12 cellular contexts compared by ENCODE assay signal in the genomic region with DNA sequence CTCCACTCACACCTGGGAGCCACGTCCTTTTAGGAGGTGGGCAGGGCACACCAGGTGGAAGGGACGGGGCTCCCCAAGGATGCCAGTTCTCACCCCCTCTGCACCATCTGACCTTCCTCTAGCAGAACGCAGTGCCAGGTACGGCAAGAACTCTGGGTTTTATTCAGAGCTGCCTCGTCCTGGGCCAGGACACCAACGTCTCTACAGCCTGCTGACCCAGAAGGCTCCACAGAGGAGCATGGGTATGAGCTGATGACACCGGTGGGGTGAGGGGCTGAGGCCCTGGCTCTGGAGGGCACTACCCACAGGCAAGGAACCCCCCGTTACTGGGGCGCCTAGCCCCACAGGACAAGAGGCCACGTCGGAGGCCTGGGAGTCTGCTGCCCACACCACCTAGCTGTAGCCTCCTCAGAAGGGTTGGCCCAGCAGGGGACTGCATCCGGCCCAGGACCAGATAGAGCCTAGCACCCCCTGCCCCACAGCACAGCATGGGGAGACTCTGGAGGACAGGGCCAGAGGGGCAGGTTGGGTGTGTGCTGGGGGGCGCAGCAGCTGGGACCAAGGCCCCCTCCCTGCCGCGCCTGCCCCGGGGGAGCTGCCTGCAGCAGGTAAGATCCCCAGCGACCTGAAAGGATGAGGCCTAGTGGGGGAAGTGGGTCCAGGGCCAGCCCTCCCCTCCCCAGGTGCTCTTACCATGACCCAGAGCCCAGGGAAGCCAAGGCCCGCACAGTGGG. TPM values are rescaled to one million over a fixed set of nuclear protein-coding genes. Genes with fewer than 3 reads are reported as not detected.
DNase-seq lines count a peak whose midpoint lies in the region; ATAC-seq and TF ChIP-seq lines count a peak whose summit lies in the region.
"Had no signal": no experiment of that assay in that cellular context is flagged by ENCODE, and none has a peak within 500 bp of the region (broad histone marks: within the 10 kb centered on the region; RNA-seq: fewer than 3 reads in every experiment).

No MANE protein-coding gene starts in this region.

- peaks cover 12% of the 10 kb centered on the region; the same call in 1 of the 2 replicates for H3K36me3 ChIP-seq in ACC112 (ENCODE audit: insufficient read depth, low read length)
- H3K36me3 ChIP-seq in WERI-Rb-1 = peaks cover 50% of the 10 kb centered on the region
- H3K36me3 ChIP-seq in left ventricle myocardium inferior = peaks cover 63% of the 10 kb centered on the region
- H3K36me3 ChIP-seq in rectal smooth muscle tissue (ENCODE audit: control insufficient read depth, insufficient read depth, low read length) = peaks cover 18% of the 10 kb centered on the region
- H3K36me3 ChIP-seq in MG63 = peaks cover 22% of the 10 kb centered on the region

- no peak overlapping the region for H2AFZ ChIP-seq in ACC112 (ENCODE audit: low read length, unreplicated experiment)

- H3K4me3 ChIP-seq in ACC112 (ENCODE audit: low read depth, low read length) (no peak overlapping the region), WERI-Rb-1 (ENCODE audit: low read depth, low read length) (no peak overlapping the region), left ventricle myocardium inferior (peak overlapping the region; percentile 47), rectal smooth muscle tissue (ENCODE audit: low read length) (no peak overlapping the region), MG63 (no peak overlapping the region)

- H3K9ac ChIP-seq in rectal smooth muscle tissue (ENCODE audit: low read length) = no peak overlapping the region

- H3K27me3 ChIP-seq in ACC112 (ENCODE audit: insufficient read depth, low read length) = no peaks in the 10 kb centered on the region
- no peaks in the 10 kb centered on the region for H3K27me3 ChIP-seq in WERI-Rb-1 (ENCODE audit: insufficient read depth, low read depth, severe bottlenecking)
- H3K27me3 ChIP-seq in left ventricle myocardium inferior (ENCODE audit: low read depth) = no peaks in the 10 kb centered on the region
- no peaks in the 10 kb centered on the region for H3K27me3 ChIP-seq in rectal smooth muscle tissue (ENCODE audit: control insufficient read depth, insufficient read depth, low read length)
- no peaks in the 10 kb centered on the region for H3K27me3 ChIP-seq in MG63

- H3K9me3 ChIP-seq in WERI-Rb-1 (ENCODE audit: severe bottlenecking) (no peaks in the 10 kb centered on the region), left ventricle myocardium inferior (replicated peaks) (no peaks in the 10 kb centered on the region), MG63 (no peaks in the 10 kb centered on the region)

- H3K79me2 ChIP-seq in ACC112 (ENCODE audit: control insufficient read depth, insufficient read depth, low read length, unreplicated experiment) = peaks cover 82% of the 10 kb centered on the region

- peaks cover 34% of the 10 kb centered on the region for H3K4me1 ChIP-seq in ACC112 (ENCODE audit: control insufficient read depth, insufficient read depth, low read length, unreplicated experiment)
- H3K4me1 ChIP-seq in left ventricle myocardium inferior = peaks cover 79% of the 10 kb centered on the region
- peaks cover 27% of the 10 kb centered on the region for H3K4me1 ChIP-seq in rectal smooth muscle tissue (ENCODE audit: control insufficient read depth, insufficient read depth, low read length)

- H3K27ac ChIP-seq in ACC112 (ENCODE audit: low read depth, low read length) = peak overlapping the region; percentile 83; the same call in 1 of the 2 replicates
- H3K27ac ChIP-seq in WERI-Rb-1 = no peak overlapping the region
- peak overlapping the region; percentile 88 for H3K27ac ChIP-seq in left ventricle myocardium inferior (replicated peaks)
- H3K27ac ChIP-seq in rectal smooth muscle tissue (ENCODE audit: low read depth, low read length) = peak overlapping the region; percentile 73
- H3K27ac ChIP-seq: HL-60 had no signal

- TF ChIP-seq CTCF in WERI-Rb-1 (IDR thresholded peaks at IDR 0.05; ENCODE audit: low read depth, low read length) (no peak), left ventricle myocardium inferior (IDR thresholded peaks at IDR 0.05; ENCODE audit: borderline replicate concordance) (no peak)

- ATAC-seq in GM19328 (IDR thresholded peaks at IDR 0.05; ENCODE audit: unreplicated experiment) (no peak), HG03159 (IDR thresholded peaks at IDR 0.05; ENCODE audit: unreplicated experiment) (no peak)
- ATAC-seq: activated CD8-positive, alpha-beta memory T cell treated with anti-CD3 and anti-CD28 coated beads, Interleukin-2, amount 10 ng/mL, durations not matched to agents 7 days and 5 days had no signal

- intact Hi-C loops in left ventricle myocardium inferior (cut with micrococcal nuclease) = no loop called here

- DNase-seq in WERI-Rb-1 (peak; percentile 6), left ventricle myocardium inferior (no peak), MG63 (no peak)
- DNase-seq in activated CD4-positive, alpha-beta T cell treated with anti-CD3 and anti-CD28 coated beads for 4 hours = no peak
- DNase-seq: activated CD8-positive, alpha-beta memory T cell treated with anti-CD3 and anti-CD28 coated beads, Interleukin-2, amount 10 ng/mL, durations not matched to agents 7 days and 5 days; OCI-M1; T-helper 9 cell had no signal

RNA-seq across cellular contexts. Expression of gene BCAR1, which starts 13.9 kb away (rescaled TPM):
- total RNA-seq in left ventricle myocardium inferior = 82.8 TPM
- total RNA-seq in MG63 (2014; rRNA removed; shearing (Covaris generic); ENCODE audit: low replicate concordance) = 52.7 and 54.6 TPM in 2 replicates

RNA-seq across cellular contexts. Expression of gene CTRB1, which starts 18.8 kb away (rescaled TPM):
- not detected for total RNA-seq in left ventricle myocardium inferior
- total RNA-seq in MG63 (2014; rRNA removed; shearing (Covaris generic); ENCODE audit: low replicate concordance) = not detected in 2 replicates
- total RNA-seq: activated CD8-positive, alpha-beta memory T cell treated with anti-CD3 and anti-CD28 coated beads, Interleukin-2, amount 10 ng/mL, durations not matched to agents 7 days and 5 days had no signal

RNA-seq across cellular contexts. Expression of gene CTRB2, which starts 30.6 kb away (rescaled TPM):
- total RNA-seq in left ventricle myocardium inferior = not detected
- not detected in 2 replicates for total RNA-seq in MG63 (2014; rRNA removed; shearing (Covaris generic); ENCODE audit: low replicate concordance)
- total RNA-seq: activated CD8-positive, alpha-beta memory T cell treated with anti-CD3 and anti-CD28 coated beads, Interleukin-2, amount 10 ng/mL, durations not matched to agents 7 days and 5 days had no signal
